8 cellular contexts compared by ENCODE assay signal in genomic region chr9:110152704-110153374, GRCh38. TPM values are rescaled to one million over a fixed set of nuclear protein-coding genes. Genes with fewer than 3 reads are reported as not detected.
DNase-seq lines count a peak whose midpoint lies in the region.

No MANE protein-coding gene starts in this region.

- 38% methylated on average over 3 of the region's 3 CpGs for WGBS in thymus

- H3K27me3 ChIP-seq in adipocyte (replicated peaks; ENCODE audit: control insufficient read depth, insufficient read depth, low read length), result no peaks in the 10 kb centered on the region
- H3K27me3 ChIP-seq in thymus (ENCODE audit: control insufficient read depth, insufficient read depth), result no peaks in the 10 kb centered on the region

- no peak overlapping the region for H3K4me3 ChIP-seq in adipocyte (ENCODE audit: low read length)
- peak overlapping the region; percentile 49 for H3K4me3 ChIP-seq in thymus (ENCODE audit: low read length)

- peak overlapping the region; percentile 19 for H3K27ac ChIP-seq in thymus (ENCODE audit: low read depth)

- DNase-seq in COLO829 (ENCODE audit: low spot score), result peak; percentile 57
- peak; percentile 30 for DNase-seq in H4 (ENCODE audit: low spot score)
- DNase-seq in NCI-H2196 treated with DMSO at 0.1 percent for 48 hours (lab: John Stamatoyannopoulos, UW; ENCODE audit: unreplicated experiment), result peak; percentile 61
- DNase-seq in adipocyte (ENCODE audit: low read depth), result peak; percentile 82
- DNase-seq in iris pigment epithelial cell (ENCODE audit: low read depth), result peak; percentile 57
- no peak for DNase-seq in cerebellum (ENCODE audit: low spot score)
- no peak for DNase-seq in posterior vena cava (ENCODE audit: low spot score)

- intact Hi-C loops in posterior vena cava (cut with DNase I), result loop anchor here (10.0 kb wide), 2 partner anchors 178 to 248 kb away; no protein-coding TSS in a partner anchor

- peaks cover 35% of the 10 kb centered on the region for H3K36me3 ChIP-seq in adipocyte (ENCODE audit: control insufficient read depth, insufficient read depth, low read length, severe bottlenecking)
- H3K36me3 ChIP-seq in thymus (ENCODE audit: control insufficient read depth, insufficient read depth), result peaks cover 22% of the 10 kb centered on the region

- peak overlapping the region; percentile 3 for H3K9ac ChIP-seq in adipocyte (ENCODE audit: low read length)

- H3K4me1 ChIP-seq in adipocyte (ENCODE audit: control insufficient read depth, insufficient read depth, low read length), result peaks cover 65% of the 10 kb centered on the region
- peaks cover 49% of the 10 kb centered on the region for H3K4me1 ChIP-seq in thymus (ENCODE audit: control insufficient read depth, insufficient read depth, low read length)

- no peaks in the 10 kb centered on the region for H3K9me3 ChIP-seq in adipocyte (ENCODE audit: control insufficient read depth, low read length)
- H3K9me3 ChIP-seq in thymus (ENCODE audit: control insufficient read depth), result peaks cover 2% of the 10 kb centered on the region

RNA-seq across cellular contexts. Expression of gene C9orf152, which starts 55.1 kb away (rescaled TPM):
- not detected in 2 replicates for total RNA-seq in H4 (2014; rRNA removed; shearing (Covaris generic))
- polyA plus RNA-seq in thymus, result 0.23 TPM
- total RNA-seq in cerebellum (not detected), posterior vena cava (not detected)

Comparison
In these comparisons a context has a peak if more than half of its experiments do, and no peak if none do; other contexts are left out.
1. DNase-seq: peak in COLO829 (single experiment), H4 (single experiment), NCI-H2196 treated with DMSO at 0.1 percent for 48 hours (single experiment), adipocyte (single experiment) and iris pigment epithelial cell (single experiment); none in cerebellum (single experiment) and posterior vena cava (single experiment).